Comparison of ENCODE assay signal across 15 cellular contexts in the genomic region with DNA sequence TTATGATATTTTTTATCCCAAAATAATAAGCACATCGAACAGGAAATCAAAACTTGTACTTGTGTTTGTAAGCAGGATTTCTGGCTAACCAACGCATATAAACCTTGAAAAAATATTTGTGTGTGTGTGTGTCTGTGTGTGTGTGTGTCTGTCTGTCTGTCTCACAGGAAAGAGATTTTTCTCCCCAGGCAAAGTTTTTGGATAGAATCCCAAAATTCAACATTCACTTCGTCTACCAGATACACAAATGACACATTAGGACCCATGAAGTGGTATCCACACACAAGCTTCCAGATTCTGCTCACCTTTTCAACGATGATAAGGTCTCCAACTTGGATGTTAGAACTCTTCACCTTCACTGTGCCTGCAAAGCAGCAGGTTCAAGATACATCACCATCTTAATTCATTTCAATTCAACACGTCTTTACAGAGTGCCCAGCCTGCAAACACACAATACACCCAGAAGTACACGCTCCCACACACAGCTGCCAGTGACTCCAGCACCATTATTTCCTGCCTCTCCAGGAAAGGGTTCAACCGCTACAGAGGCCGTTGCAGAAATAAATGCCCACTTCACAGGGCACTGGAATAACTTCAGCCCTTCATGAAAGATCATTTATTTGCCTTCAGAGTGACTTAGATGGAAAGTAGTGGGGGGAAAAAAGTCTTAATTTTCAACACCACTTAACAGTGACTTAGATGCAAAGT.
DNase-seq lines count a peak whose midpoint lies in the region; ATAC-seq lines count a peak whose summit lies in the region.
"Had no signal": no experiment of that assay in that cellular context is flagged by ENCODE, and none has a peak within 500 bp of the region (broad histone marks: within the 10 kb centered on the region; RNA-seq: fewer than 3 reads in every experiment).

No MANE protein-coding gene starts in this region.

- peaks cover 11% of the 10 kb centered on the region for H3K4me1 Mint-ChIP-seq in activated CD4-positive, alpha-beta memory T cell treated with anti-CD3 and anti-CD28 coated beads, Interleukin-2, amount 10 ng/mL, durations not matched to agents 7 days and 5 days

- H3K4me3 Mint-ChIP-seq in activated CD4-positive, alpha-beta memory T cell treated with anti-CD3 and anti-CD28 coated beads, Interleukin-2, amount 10 ng/mL, durations not matched to agents 7 days and 5 days = no peak overlapping the region
- H3K4me3 Mint-ChIP-seq: stimulated activated memory B cell treated with anti-CD40 and anti-IgM and Interleukin-4, amounts not matched to agents 10 μg/mL and 1 μg/mL and 100 μg/mL, for 72 hours had no signal

- H3K9ac ChIP-seq in BLaER1 = peak overlapping the region; percentile 82
- H3K9ac ChIP-seq in HUES6 (ENCODE audit: low read length) = no peak overlapping the region
- H3K9ac ChIP-seq in iPS-18a (ENCODE audit: low read length) = no peak overlapping the region

- H4K20me1 ChIP-seq in BLaER1 = no peaks in the 10 kb centered on the region

- H3K9me3 Mint-ChIP-seq in activated CD4-positive, alpha-beta memory T cell treated with anti-CD3 and anti-CD28 coated beads, Interleukin-2, amount 10 ng/mL, durations not matched to agents 7 days and 5 days = no peaks in the 10 kb centered on the region
- H3K9me3 Mint-ChIP-seq: stimulated activated memory B cell treated with anti-CD40 and anti-IgM and Interleukin-4, amounts not matched to agents 10 μg/mL and 1 μg/mL and 100 μg/mL, for 72 hours had no signal

- H3K27me3 Mint-ChIP-seq in activated CD4-positive, alpha-beta memory T cell treated with anti-CD3 and anti-CD28 coated beads, Interleukin-2, amount 10 ng/mL, durations not matched to agents 7 days and 5 days = peaks cover 30% of the 10 kb centered on the region

- H3K4me3 ChIP-seq in BLaER1 = peak overlapping the region; percentile 64
- no peak overlapping the region for H3K4me3 ChIP-seq in HUES6 (ENCODE audit: low read depth, low read length)
- no peak overlapping the region for H3K4me3 ChIP-seq in iPS-18a (ENCODE audit: low read length)
- H3K4me3 ChIP-seq: SJCRH30 had no signal

- peaks cover 72% of the 10 kb centered on the region for H3K4me1 ChIP-seq in BLaER1
- H3K4me1 ChIP-seq in HUES6 (ENCODE audit: control insufficient read depth, insufficient read depth, low read length) = peaks cover 40% of the 10 kb centered on the region
- peaks cover 32% of the 10 kb centered on the region for H3K4me1 ChIP-seq in iPS-18a (ENCODE audit: control insufficient read depth, low read depth, low read length)
- H3K4me1 ChIP-seq: SJCRH30 had no signal

- DNase-seq in UCSD-AML1 (lab: John Stamatoyannopoulos, UW; ENCODE audit: unreplicated experiment) = peak; percentile 30
- DNase-seq in activated CD4-positive, alpha-beta memory T cell treated with anti-CD3 and anti-CD28 coated beads, Interleukin-2, amount 10 ng/mL, durations not matched to agents 7 days and 5 days = no peak
- DNase-seq in sciatic nerve (ENCODE audit: low spot score) = no peak
- DNase-seq: activated CD4-positive, alpha-beta T cell treated with anti-CD3 and anti-CD28 coated beads for 1 hour; activated T-cell treated with anti-CD3 and anti-CD28 coated beads, Interleukin-2, amount 50 U/mL, for 48 hours; esophagus squamous epithelium; NCI-H187; SJCRH30 had no signal

- POLR2A ChIA-PET in activated CD4-positive, alpha-beta memory T cell treated with anti-CD3 and anti-CD28 coated beads, Interleukin-2, amount 10 ng/mL, durations not matched to agents 7 days and 5 days (lab: Charles Lee) = no interaction called here

- ATAC-seq in sciatic nerve (no peak), GM18511 (IDR thresholded peaks at IDR 0.05; ENCODE audit: unreplicated experiment) (no peak), GM19023 (IDR thresholded peaks at IDR 0.05; ENCODE audit: unreplicated experiment) (no peak)
- ATAC-seq: stimulated activated memory B cell treated with anti-CD40 and anti-IgM and Interleukin-4, amounts not matched to agents 10 μg/mL and 1 μg/mL and 100 μg/mL, for 72 hours had no signal

- H3K36me3 ChIP-seq in BLaER1 (no peaks in the 10 kb centered on the region), HUES6 (ENCODE audit: control insufficient read depth, insufficient read depth, low read length) (no peaks in the 10 kb centered on the region), iPS-18a (ENCODE audit: control insufficient read depth, low read depth, low read length) (no peaks in the 10 kb centered on the region)
- H3K36me3 ChIP-seq: neutrophil, SJCRH30 had no signal

- no peaks in the 10 kb centered on the region for H3K27me3 ChIP-seq in BLaER1
- no peaks in the 10 kb centered on the region for H3K27me3 ChIP-seq in HUES6 (ENCODE audit: control insufficient read depth, insufficient read depth, low read length)
- H3K27me3 ChIP-seq in iPS-18a (ENCODE audit: control insufficient read depth, insufficient read depth, low read length) = no peaks in the 10 kb centered on the region
- H3K27me3 ChIP-seq: esophagus squamous epithelium had no signal

- intact Hi-C loops in sciatic nerve (cut with DNase I) = no loop called here

- H3K36me3 Mint-ChIP-seq in activated CD4-positive, alpha-beta memory T cell treated with anti-CD3 and anti-CD28 coated beads, Interleukin-2, amount 10 ng/mL, durations not matched to agents 7 days and 5 days (ENCODE audit: low read depth) = no peaks in the 10 kb centered on the region
- H3K36me3 Mint-ChIP-seq: stimulated activated memory B cell treated with anti-CD40 and anti-IgM and Interleukin-4, amounts not matched to agents 10 μg/mL and 1 μg/mL and 100 μg/mL, for 72 hours had no signal

- no peak overlapping the region for H3K27ac Mint-ChIP-seq in activated CD4-positive, alpha-beta memory T cell treated with anti-CD3 and anti-CD28 coated beads, Interleukin-2, amount 10 ng/mL, durations not matched to agents 7 days and 5 days
- H3K27ac Mint-ChIP-seq: stimulated activated memory B cell treated with anti-CD40 and anti-IgM and Interleukin-4, amounts not matched to agents 10 μg/mL and 1 μg/mL and 100 μg/mL, for 72 hours had no signal

- CTCF ChIA-PET in activated CD4-positive, alpha-beta memory T cell treated with anti-CD3 and anti-CD28 coated beads, Interleukin-2, amount 10 ng/mL, durations not matched to agents 7 days and 5 days (lab: Charles Lee) = interaction anchor here (1.1 kb wide), 1 partner anchor 103 kb away, joined by 3 read pairs; no protein-coding TSS in a partner anchor

- peak overlapping the region; percentile 94 for H3K4me2 ChIP-seq in BLaER1

- H3K27ac ChIP-seq in BLaER1 = peak overlapping the region; percentile 87
- peak overlapping the region; percentile 59; the same call in 1 of the 2 replicates for H3K27ac ChIP-seq in HUES6 (ENCODE audit: low read depth, low read length)
- peak overlapping the region; percentile 16 for H3K27ac ChIP-seq in iPS-18a (ENCODE audit: low read length)
- H3K27ac ChIP-seq: neutrophil, SJCRH30 had no signal

- H3K9me3 ChIP-seq in BLaER1 (no peaks in the 10 kb centered on the region), HUES6 (ENCODE audit: control insufficient read depth, insufficient read depth, low read depth, low read length) (no peaks in the 10 kb centered on the region), iPS-18a (ENCODE audit: control insufficient read depth, low read depth, low read length) (no peaks in the 10 kb centered on the region)
- H3K9me3 ChIP-seq: esophagus squamous epithelium, neutrophil, SJCRH30 had no signal

Comparison
In these comparisons a context has a peak if more than half of its experiments do, and no peak if none do; other contexts are left out.
1. H3K27ac ChIP-seq: peak in every context shown above with its lines; median percentile 87 in BLaER1; 59 in HUES6; 16 in iPS-18a.